1 cellular context compared by ENCODE assay signal in the genomic region with DNA sequence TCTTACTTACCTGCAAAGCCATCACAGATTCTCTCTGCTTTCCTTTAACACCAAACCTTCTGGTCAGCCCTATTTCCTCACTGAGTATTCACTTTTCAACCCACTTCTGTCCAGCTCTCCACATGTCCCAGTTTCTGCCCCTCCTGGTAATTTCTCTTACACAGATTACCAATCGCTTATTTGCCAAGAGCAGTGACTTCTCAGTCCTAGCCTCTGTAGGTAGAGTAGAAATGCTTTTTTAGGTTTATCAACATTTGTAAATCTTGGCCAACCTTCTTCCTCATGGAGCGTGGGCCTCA.
TF ChIP-seq lines count a peak whose summit lies in the region.

No MANE protein-coding gene starts in this region.

TF ChIP-seq in WTC11, 78 proteins besides CTCF, POLR2A, EP300 and RAD21 (continued from another document):
- TF ChIP-seq, protein P1, sequence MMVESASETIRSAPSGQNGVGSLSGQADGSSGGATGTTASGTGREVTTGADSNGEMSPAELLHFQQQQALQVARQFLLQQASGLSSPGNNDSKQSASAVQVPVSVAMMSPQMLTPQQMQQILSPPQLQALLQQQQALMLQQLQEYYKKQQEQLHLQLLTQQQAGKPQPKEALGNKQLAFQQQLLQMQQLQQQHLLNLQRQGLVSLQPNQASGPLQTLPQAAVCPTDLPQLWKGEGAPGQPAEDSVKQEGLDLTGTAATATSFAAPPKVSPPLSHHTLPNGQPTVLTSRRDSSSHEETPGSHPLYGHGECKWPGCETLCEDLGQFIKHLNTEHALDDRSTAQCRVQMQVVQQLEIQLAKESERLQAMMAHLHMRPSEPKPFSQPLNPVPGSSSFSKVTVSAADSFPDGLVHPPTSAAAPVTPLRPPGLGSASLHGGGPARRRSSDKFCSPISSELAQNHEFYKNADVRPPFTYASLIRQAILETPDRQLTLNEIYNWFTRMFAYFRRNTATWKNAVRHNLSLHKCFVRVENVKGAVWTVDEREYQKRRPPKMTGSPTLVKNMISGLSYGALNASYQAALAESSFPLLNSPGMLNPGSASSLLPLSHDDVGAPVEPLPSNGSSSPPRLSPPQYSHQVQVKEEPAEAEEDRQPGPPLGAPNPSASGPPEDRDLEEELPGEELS (CRISPR knock-in tag; IDR thresholded peaks at IDR 0.05), result no peak
- TF ChIP-seq ATF1 (CRISPR knock-in tag; IDR thresholded peaks at IDR 0.05) (no peak), CREB1 (CRISPR knock-in tag; IDR thresholded peaks at IDR 0.05) (no peak)
TF ChIP-seq in WTC11: peak in this region for 0.
